Comparison of ENCODE assay signal across 8 cellular contexts in the genomic region with DNA sequence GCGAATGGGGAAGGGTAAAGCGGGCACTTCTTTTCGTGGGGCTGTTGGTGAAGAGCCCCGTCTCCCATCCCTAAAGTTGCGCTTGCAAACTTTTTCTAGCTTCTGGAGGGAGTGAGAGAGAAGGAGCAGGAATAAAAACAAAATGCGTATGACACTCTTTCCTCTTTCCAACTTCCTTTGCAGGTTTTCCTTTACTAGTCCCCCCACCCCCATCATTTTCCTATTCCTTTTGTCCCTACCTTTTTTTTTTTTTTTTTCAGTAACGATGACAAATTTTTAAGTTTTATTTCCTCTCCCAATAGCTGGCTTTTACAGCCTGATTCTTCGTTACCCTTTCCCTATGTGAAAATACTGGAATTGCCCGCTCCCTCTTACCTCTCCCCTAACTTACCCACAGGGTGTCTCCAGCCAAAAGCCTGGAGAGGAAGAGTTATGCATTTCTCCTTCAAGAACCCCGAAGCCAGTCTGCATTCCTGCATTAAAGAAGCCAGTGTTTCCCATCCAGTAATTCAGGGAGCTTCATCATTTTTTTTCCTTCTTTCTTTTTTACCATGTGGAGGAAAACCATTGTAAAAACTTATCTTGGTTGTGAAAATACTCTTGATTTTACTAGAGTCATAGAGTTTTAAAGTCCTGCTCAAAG. TPM values are rescaled to one million over a fixed set of nuclear protein-coding genes. Genes with fewer than 3 reads are reported as not detected.
DNase-seq lines count a peak whose midpoint lies in the region; ATAC-seq and TF ChIP-seq lines count a peak whose summit lies in the region.

No MANE protein-coding gene starts in this region.

- H3K36me3 ChIP-seq in A673 (ENCODE audit: insufficient read depth, low read length, poor library complexity, severe bottlenecking) (no peaks in the 10 kb centered on the region), mucosa of rectum (ENCODE audit: control insufficient read depth in 2 of 2, insufficient read depth in 2 of 2, low read length in 2 of 2) (no peaks in the 10 kb centered on the region)

- H3K4me3 ChIP-seq in A673 (ENCODE audit: low read depth, low read length, poor library complexity, severe bottlenecking) (peak overlapping the region; percentile 69), LNCaP clone FGC (ENCODE audit: low read depth, low read length) (peak overlapping the region; percentile 57), dorsolateral prefrontal cortex (peak overlapping the region; percentile 34 to 82 (median 64)), mucosa of rectum (ENCODE audit: low read length in 2 of 2) (peak overlapping the region; percentile 78 to 84)

- H3K27me3 ChIP-seq in A673 (replicated peaks; ENCODE audit: insufficient read depth, low read depth, low read length, poor library complexity) (peaks cover 5% of the 10 kb centered on the region), dorsolateral prefrontal cortex (peaks cover 0 to 24% (median 0%) of the 10 kb centered on the region in 45 donors), mucosa of rectum (ENCODE audit: control insufficient read depth in 2 of 2, insufficient read depth in 2 of 2, low read length in 2 of 2) (no peaks in the 10 kb centered on the region)

- intact Hi-C loops in A673 (cut with micrococcal nuclease; ENCODE audit: unreplicated experiment) (no loop called here), dorsolateral prefrontal cortex (cut with DNase I) (no loop called here)

- TF ChIP-seq CTCF in A673 (conservative IDR thresholded peaks at IDR 0.05; ENCODE audit: low read depth, low read length) = no peak
- no peak for TF ChIP-seq CTCF in LNCaP clone FGC (IDR thresholded peaks at IDR 0.05; ENCODE audit: control insufficient read depth, extremely low read depth, insufficient read depth)
- no peak for TF ChIP-seq CTCF in dorsolateral prefrontal cortex (IDR thresholded peaks at IDR 0.05 in 54 of 56, conservative IDR thresholded peaks at IDR 0.05 in 2 of 56; ENCODE audit: low read depth in 1 of 56, partially characterized antibody in 56 of 56)
- no peak for TF ChIP-seq CTCF in omental fat pad (IDR thresholded peaks at IDR 0.05)

- POLR2A ChIA-PET in A673 (lab: Charles Lee; ENCODE audit: low non-redundant PET) = interaction anchor here (0.6 kb wide), 1 partner anchor 240 kb away, joined by 3 read pairs; no protein-coding TSS in a partner anchor

- H3K4me1 ChIP-seq in A673 (ENCODE audit: insufficient read depth, low read length, poor library complexity, severe bottlenecking) = no peaks in the 10 kb centered on the region
- peaks cover 5 to 18% of the 10 kb centered on the region in 2 donors for H3K4me1 ChIP-seq in mucosa of rectum (ENCODE audit: control insufficient read depth in 2 of 2, insufficient read depth in 2 of 2, low read length in 2 of 2)

- H3K27ac ChIP-seq in A673 (ENCODE audit: low read depth, low read length, poor library complexity, severe bottlenecking) (peak overlapping the region; percentile 71), dorsolateral prefrontal cortex (peak overlapping the region in 43 of 59 donors; percentile 4 to 80 (median 58)), mucosa of rectum (ENCODE audit: low read depth in 2 of 2, low read length in 2 of 2) (peak overlapping the region; percentile 69 to 83)

- peak overlapping the region; percentile 71 to 88 for H3K9ac ChIP-seq in mucosa of rectum (ENCODE audit: low read depth in 1 of 2, low read length in 2 of 2)

- peaks cover 7% of the 10 kb centered on the region for H3K9me3 ChIP-seq in A673 (ENCODE audit: low read depth, low read length, poor library complexity, severe bottlenecking)
- no peaks in the 10 kb centered on the region for H3K9me3 ChIP-seq in mucosa of rectum (ENCODE audit: control insufficient read depth in 2 of 2, low read length in 2 of 2)

- ATAC-seq in HG02852 (IDR thresholded peaks at IDR 0.05; ENCODE audit: unreplicated experiment) (no peak), omental fat pad (ENCODE audit: low FRiP score) (no peak), HG02981 (IDR thresholded peaks at IDR 0.05; ENCODE audit: unreplicated experiment) (no peak)

- DNase-seq in A673 (ENCODE audit: low spot score) (no peak), LNCaP clone FGC (ENCODE audit: low read depth) (no peak), dorsolateral prefrontal cortex (no peak), omental fat pad (ENCODE audit: low spot score) (no peak), superior temporal gyrus (ENCODE audit: extremely low spot score) (no peak)

- CTCF ChIA-PET in A673 (lab: Charles Lee) = no interaction called here

- TSS peak; percentile 59 for BruUV-seq in A673 (replicated peaks; lab: Mats Ljungman, UMichigan)

RNA-seq across cellular contexts. Expression of a gene that starts 0.6 kb away (rescaled TPM):
- 3.8 and 4.6 TPM in 2 replicates for total RNA-seq in A673 (2021)
- 10 to 100 TPM in 1 of 120 experiments, 1 to 10 TPM in 119; 1.9 to 10.0 (median 4.9) TPM for total RNA-seq in dorsolateral prefrontal cortex
- 10 to 100 TPM in 1 of 4 donors, 1 to 10 TPM in 3; 3.8 to 21.5 (median 7.8) TPM for total RNA-seq in omental fat pad
